ENCODE assay signal across 8 cellular contexts in the genomic region with DNA sequence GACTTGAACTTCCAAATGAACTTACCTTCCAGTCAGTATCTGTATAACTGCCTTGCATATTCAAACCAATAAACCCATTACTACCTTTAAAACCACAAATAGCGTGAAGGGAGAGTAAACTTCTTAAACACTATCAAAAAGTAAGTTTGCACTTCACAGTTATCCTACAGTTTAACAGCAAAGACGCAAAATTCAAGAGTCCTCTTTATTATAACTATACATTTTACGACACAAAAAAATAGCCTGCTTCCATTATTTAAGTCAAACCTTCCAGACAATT. TPM values are rescaled to one million over a fixed set of nuclear protein-coding genes. Genes with fewer than 3 reads are reported as not detected.
DNase-seq lines count a peak whose midpoint lies in the region; ATAC-seq, FAIRE-seq and TF ChIP-seq lines count a peak whose summit lies in the region.

No MANE protein-coding gene starts in this region.

- BruUV-seq in GM12878 (replicated peaks; lab: Mats Ljungman, UMichigan) = no TSS peak

- peaks cover 62% of the 10 kb centered on the region for H3K79me2 ChIP-seq in GM12878 (ENCODE audit: control insufficient read depth, insufficient read depth, low read length)

- RAD21 ChIA-PET in GM12878 (lab: Charles Lee; ENCODE audit: unreplicated experiment) = interaction anchor here (0.6 to 1.7 kb wide), 6 partner anchors 9 to 113 kb away, joined by 3 to 6 read pairs (median 4); no protein-coding TSS in a partner anchor

- no peak overlapping the region for H2AFZ ChIP-seq in GM12878 (ENCODE audit: control insufficient read depth, low read depth, low read length)

- TF ChIP-seq EP300 in GM12878 (IDR thresholded peaks at IDR 0.05; ENCODE audit: borderline replicate concordance in 1 of 2, control insufficient read depth in 1 of 2, low read depth in 2 of 2, low read length in 2 of 2) = no peak

- POLR2A ChIA-PET in GM12878 (lab: Charles Lee) = interaction anchor here (0.9 kb wide), 1 partner anchor 246 kb away, joined by 3 read pairs; no protein-coding TSS in a partner anchor

- CTCF ChIA-PET in GM12878 (lab: Yijun Ruan, JAX) = interaction anchor here (1.0 to 1.3 kb wide), 4 partner anchors 9 to 257 kb away, joined by 3 to 5 read pairs (median 4); no protein-coding TSS in a partner anchor

- H3K4me3 Mint-ChIP-seq in mesothelial cell of epicardium = peak overlapping the region; percentile 92

- H3K4me2 ChIP-seq in BLaER1 (peak overlapping the region; percentile 77), GM12878 (ENCODE audit: control insufficient read depth, insufficient read depth) (peak overlapping the region; percentile 85)

- 0 out of 2 replicates have a peak overlapping the region, but pooled peaks have one; percentile 30 for H3K9ac ChIP-seq in BLaER1
- H3K9ac ChIP-seq in HUES48 (ENCODE audit: low read depth, low read length) = no peak overlapping the region
- H3K9ac ChIP-seq in GM12878 (ENCODE audit: control insufficient read depth, insufficient read depth, low read length) = peak overlapping the region; percentile 72; the same call in 1 of the 2 replicates

- H3K36me3 ChIP-seq in BLaER1 = peaks cover 10% of the 10 kb centered on the region
- H3K36me3 ChIP-seq in HUES48 (ENCODE audit: control insufficient read depth, insufficient read depth, low read length) = no peaks in the 10 kb centered on the region
- H3K36me3 ChIP-seq in GM12878 (ENCODE audit: control insufficient read depth in 2 of 2, insufficient read depth in 2 of 2, low read length in 1 of 2) = no peaks in the 10 kb centered on the region

- in situ Hi-C loops in GM12878 (cut with MboI) = no loop called here

- H3K9me3 Mint-ChIP-seq in mesothelial cell of epicardium = no peaks in the 10 kb centered on the region

- TF ChIP-seq POLR2A in GM12878 (IDR thresholded peaks at IDR 0.05; ENCODE audit: low read depth, low read length) = no peak

- peak overlapping the region; percentile 90 for H3K4me3 ChIP-seq in BLaER1
- H3K4me3 ChIP-seq in HUES48 (ENCODE audit: low read depth, low read length) = peak overlapping the region; percentile 98
- H3K4me3 ChIP-seq in GM12878 = peak overlapping the region; percentile 94

- no peak for ATAC-seq in GM12878

- peak overlapping the region; percentile 26 for H3K27ac Mint-ChIP-seq in mesothelial cell of epicardium

- intact Hi-C loops in GM12878 (cut with micrococcal nuclease; ENCODE audit: unreplicated experiment) = loop anchor here (5.0 kb wide), 5 partner anchors 46 to 434 kb away; a partner anchor contains a TSS

- H3K9me3 ChIP-seq in BLaER1 = peaks cover 5% of the 10 kb centered on the region
- no peaks in the 10 kb centered on the region for H3K9me3 ChIP-seq in HUES48 (ENCODE audit: control insufficient read depth, insufficient read depth, low read length)
- H3K9me3 ChIP-seq in GM12878 (replicated peaks; ENCODE audit: control insufficient read depth, insufficient read depth, low read length) = no peaks in the 10 kb centered on the region

- peaks cover 53% of the 10 kb centered on the region for H4K20me1 ChIP-seq in BLaER1
- H4K20me1 ChIP-seq in GM12878 (ENCODE audit: control insufficient read depth, insufficient read depth) = no peaks in the 10 kb centered on the region

- no peak for FAIRE-seq in GM12878 (lab: Jason Lieb, UNC)

- H3K27ac ChIP-seq in BLaER1 (no peak overlapping the region; the same call in 1 of the 2 replicates), HUES48 (ENCODE audit: low read depth, low read length) (no peak overlapping the region), GM12878 (ENCODE audit: control insufficient read depth, insufficient read depth) (peak overlapping the region; percentile 96)

- no peak for DNase-seq in GM12878 (ENCODE audit: low read depth, low spot score)
- no peak for DNase-seq in mesothelial cell of epicardium (ENCODE audit: low spot score in 2 of 2, unreplicated experiment in 2 of 2)
- no peak for DNase-seq in UCSD-AML1 (lab: John Stamatoyannopoulos, UW; ENCODE audit: unreplicated experiment)
- no peak for DNase-seq in OCI-M2 (lab: John Stamatoyannopoulos, UW; ENCODE audit: unreplicated experiment)
- DNase-seq in NCI-H1048 (lab: John Stamatoyannopoulos, UW) = no peak
- DNase-seq in NCI-H1092 (lab: John Stamatoyannopoulos, UW) = no peak

- H3K27me3 Mint-ChIP-seq in mesothelial cell of epicardium (ENCODE audit: low read depth) = no peaks in the 10 kb centered on the region

- no peak for TF ChIP-seq CTCF in GM12878 (IDR thresholded peaks at IDR 0.05 in 2 of 3, conservative IDR thresholded peaks at IDR 0.05 in 1 of 3; ENCODE audit: control insufficient read depth in 2 of 3, extremely low read depth in 1 of 3, insufficient read depth in 1 of 3, low read depth in 3 of 3, low read length in 3 of 3)
- TF ChIP-seq CTCF in mesothelial cell of epicardium (IDR thresholded peaks at IDR 0.05; ENCODE audit: unreplicated experiment) = no peak

- SMC1A ChIA-PET in GM12878 (lab: Charles Lee; ENCODE audit: uncharacterized antibody, unreplicated experiment) = interaction anchor here (0.6 to 3.2 kb wide), 14 partner anchors 12 to 345 kb away, joined by 3 to 10 read pairs (median 3); a partner anchor contains a TSS

- WGBS in GM12878 (ENCODE audit: insufficient coverage, insufficient replicate concordance, low lambda C conversion rate, missing lambda C conversion rate) = 0% methylated on average over 3 of the region's 3 CpGs

- H3K4me1 ChIP-seq in BLaER1 (peaks cover 33% of the 10 kb centered on the region), HUES48 (ENCODE audit: control insufficient read depth, insufficient read depth, low read length) (peaks cover 22% of the 10 kb centered on the region), GM12878 (ENCODE audit: control insufficient read depth, insufficient read depth, low read length) (peaks cover 9% of the 10 kb centered on the region)

- no peak for TF ChIP-seq RAD21 in GM12878 (IDR thresholded peaks at IDR 0.05; ENCODE audit: insufficient read depth, low read depth, low read length)

- H3K27me3 ChIP-seq in BLaER1 = no peaks in the 10 kb centered on the region
- no peaks in the 10 kb centered on the region for H3K27me3 ChIP-seq in HUES48 (ENCODE audit: control insufficient read depth, insufficient read depth, low read length)
- no peaks in the 10 kb centered on the region for H3K27me3 ChIP-seq in GM12878 (replicated peaks in 1 of 2; ENCODE audit: control insufficient read depth in 2 of 2, insufficient read depth in 2 of 2, low read length in 1 of 2)

- H3K4me1 Mint-ChIP-seq in mesothelial cell of epicardium = peaks cover 33% of the 10 kb centered on the region

- H3K36me3 Mint-ChIP-seq in mesothelial cell of epicardium = peaks cover 1% of the 10 kb centered on the region

TF ChIP-seq in GM12878, 131 proteins besides CTCF, POLR2A, EP300 and RAD21 (continues in another document):
- no peak for TF ChIP-seq ESRRA (IDR thresholded peaks at IDR 0.05; ENCODE audit: low read length)
- no peak for TF ChIP-seq KDM1A (IDR thresholded peaks at IDR 0.05; ENCODE audit: borderline replicate concordance)
- no peak for TF ChIP-seq CEBPB (IDR thresholded peaks at IDR 0.05; ENCODE audit: borderline replicate concordance in 1 of 2, low read depth in 2 of 2, low read length in 2 of 2)
- no peak for TF ChIP-seq CHD2 (IDR thresholded peaks at IDR 0.05; ENCODE audit: borderline replicate concordance, low read depth, low read length)
- no peak for TF ChIP-seq TAF1 (IDR thresholded peaks at IDR 0.05; ENCODE audit: borderline replicate concordance, low read depth, low read length)
- TF ChIP-seq ZNF622 (IDR thresholded peaks at IDR 0.05) = no peak
- TF ChIP-seq NRF1 (conservative IDR thresholded peaks at IDR 0.05; ENCODE audit: low read depth, low read length) = no peak
- peak; percentile 39 for TF ChIP-seq RUNX3 (IDR thresholded peaks at IDR 0.05; ENCODE audit: low read length)
- no peak for TF ChIP-seq SREBF2 (IDR thresholded peaks at IDR 0.05; ENCODE audit: low read length)

RNA-seq across cellular contexts. Expression of a gene that starts 1.8 kb away (rescaled TPM):
- total RNA-seq in GM12878 (2013; cell fraction: nucleolus; rRNA removed) = 45.5 and 45.8 TPM in 2 replicates
- total RNA-seq in GM12878 (2014; rRNA removed) (51.1 and 61.7 TPM in 2 replicates), GM12878 (2014; rRNA removed; fragmentation: Illumina TruSeq; extraction: Trizol) (64.5 and 67.6 TPM in 2 replicates), GM12878 (2021) (104 and 108 TPM in 2 replicates), mesothelial cell of epicardium (39.3 to 42.5 TPM (median 41.6 TPM) in 3 replicates)
- polyA plus RNA-seq in GM12878 (2011; ENCODE audit: low read depth) = 16.2 TPM
- polyA plus RNA-seq in GM12878 (2011; rRNA removed) (68.6 and 76.7 TPM in 2 replicates), GM12878 (2014; fragmentation: Illumina TruSeq; extraction: Trizol) (56.7 and 67.8 TPM in 2 replicates), GM12878 (2014; fragmentation: Nextera tagmentation; extraction: Ambion mirVana) (10 to 100 TPM; 12.5 to 17.6 TPM), GM12878 (2014; rRNA removed) (32.5 and 39.3 TPM in 2 replicates), GM12878 (2016; fragmentation: Nextera tagmentation; extraction: Ambion mirVana) (10 to 100 TPM; 48.0 to 54.3 TPM)
- 62.5 and 74.4 TPM in 2 replicates for polyA plus RNA-seq in GM12878 (2011; cell fraction: cytosol; rRNA removed)
- 22.7 and 24.8 TPM in 2 replicates for polyA plus RNA-seq in GM12878 (2011; cell fraction: nucleus; rRNA removed)
- 26.0 and 27.3 TPM in 2 replicates for polyA plus RNA-seq in GM12878 (2012)
- 105 and 178 TPM in 2 replicates for polyA minus RNA-seq in GM12878 (2011; rRNA and poly(A)+ RNA removed)
- 40.0 and 48.8 TPM in 2 replicates for polyA minus RNA-seq in GM12878 (2011; cell fraction: cytosol; rRNA and poly(A)+ RNA removed)
- 19.6 and 30.6 TPM in 2 replicates for polyA minus RNA-seq in GM12878 (2011; cell fraction: nucleus; rRNA and poly(A)+ RNA removed)

RNA-seq across cellular contexts. Expression of a gene that starts 48.3 kb away (rescaled TPM):
- 9.7 and 11.2 TPM in 2 replicates for total RNA-seq in GM12878 (2013; cell fraction: nucleolus; rRNA removed)
- 22.1 and 27.2 TPM in 2 replicates for total RNA-seq in GM12878 (2014; rRNA removed)
- 30.9 and 33.6 TPM in 2 replicates for total RNA-seq in GM12878 (2014; rRNA removed; fragmentation: Illumina TruSeq; extraction: Trizol)
- total RNA-seq in GM12878 (2021) = 21.9 and 23.6 TPM in 2 replicates
- polyA plus RNA-seq in GM12878 (2011; ENCODE audit: low read depth) = 17.6 TPM
- polyA plus RNA-seq in GM12878 (2011; rRNA removed) = 25.5 and 37.4 TPM in 2 replicates
- polyA plus RNA-seq in GM12878 (2011; cell fraction: cytosol; rRNA removed) = 10.2 and 11.4 TPM in 2 replicates
- polyA plus RNA-seq in GM12878 (2011; cell fraction: nucleus; rRNA removed) = 6.5 and 6.9 TPM in 2 replicates
- 20.7 and 27.3 TPM in 2 replicates for polyA plus RNA-seq in GM12878 (2012)
- 28.6 and 32.6 TPM in 2 replicates for polyA plus RNA-seq in GM12878 (2014; fragmentation: Illumina TruSeq; extraction: Trizol)
- polyA plus RNA-seq in GM12878 (2014; fragmentation: Nextera tagmentation; extraction: Ambion mirVana) = 10 to 100 TPM; 25.4 to 28.4 TPM
- 15.8 and 20.9 TPM in 2 replicates for polyA plus RNA-seq in GM12878 (2014; rRNA removed)
- 10 to 100 TPM; 41.8 to 46.1 TPM for polyA plus RNA-seq in GM12878 (2016; fragmentation: Nextera tagmentation; extraction: Ambion mirVana)
- polyA minus RNA-seq in GM12878 (2011; rRNA and poly(A)+ RNA removed) = 19.6 and 33.4 TPM in 2 replicates
- 12.7 and 18.2 TPM in 2 replicates for polyA minus RNA-seq in GM12878 (2011; cell fraction: cytosol; rRNA and poly(A)+ RNA removed)
- polyA minus RNA-seq in GM12878 (2011; cell fraction: nucleus; rRNA and poly(A)+ RNA removed) = 3.6 and 6.4 TPM in 2 replicates
- 22.2 to 26.5 TPM (median 23.1 TPM) in 3 replicates for total RNA-seq in mesothelial cell of epicardium
